2 cellular contexts compared by ENCODE assay signal in genomic region chr3:149659173-149659468, GRCh38.
TF ChIP-seq lines count a peak whose summit lies in the region.

No MANE protein-coding gene starts in this region.

TF ChIP-seq in SK-N-SH treated with all-trans-retinoic acid at 6 μM for 48 hours, 23 proteins besides CTCF, POLR2A, EP300 and RAD21 (continued from another document):
- no peak for TF ChIP-seq CREB5 (CRISPR knock-in tag; IDR thresholded peaks at IDR 0.05; ENCODE audit: low read depth)
- no peak for TF ChIP-seq ZFP3 (CRISPR knock-in tag; IDR thresholded peaks at IDR 0.05)
- no peak for TF ChIP-seq TSHZ2 (CRISPR knock-in tag; IDR thresholded peaks at IDR 0.05)
- no peak for TF ChIP-seq POU6F1 (CRISPR knock-in tag; IDR thresholded peaks at IDR 0.05; ENCODE audit: borderline replicate concordance, low read depth)
- no peak for TF ChIP-seq ARNTL (CRISPR knock-in tag; IDR thresholded peaks at IDR 0.05; ENCODE audit: borderline replicate concordance, low read depth)
- TF ChIP-seq CSRNP3 (CRISPR knock-in tag; IDR thresholded peaks at IDR 0.05), result no peak
- no peak for TF ChIP-seq ZNF70 (CRISPR knock-in tag; IDR thresholded peaks at IDR 0.05)
- no peak for TF ChIP-seq ISL1 (CRISPR knock-in tag; IDR thresholded peaks at IDR 0.05)
- no peak for TF ChIP-seq ZC3H10 (CRISPR knock-in tag; IDR thresholded peaks at IDR 0.05)
- no peak for TF ChIP-seq ZNF8 (CRISPR knock-in tag; IDR thresholded peaks at IDR 0.05)
- TF ChIP-seq PATZ1 (CRISPR knock-in tag; IDR thresholded peaks at IDR 0.05; ENCODE audit: borderline replicate concordance), result no peak
- TF ChIP-seq GLIS3 (CRISPR knock-in tag; IDR thresholded peaks at IDR 0.05), result no peak
TF ChIP-seq in SK-N-SH treated with all-trans-retinoic acid at 6 μM for 48 hours: peak in this region for 0.

TF ChIP-seq in HepG2, 621 proteins besides CTCF, POLR2A, EP300 and RAD21 (continued from another document):
- TF ChIP-seq TIGD3 (CRISPR knock-in tag; IDR thresholded peaks at IDR 0.05; ENCODE audit: borderline replicate concordance), result 0 out of 2 replicates have a peak, but pooled peaks have one; percentile 22
- no peak for TF ChIP-seq NRL (CRISPR knock-in tag; IDR thresholded peaks at IDR 0.05; ENCODE audit: borderline replicate concordance)
- TF ChIP-seq PATZ1 (CRISPR knock-in tag; IDR thresholded peaks at IDR 0.05), result no peak
- TF ChIP-seq ZNF121 (CRISPR knock-in tag; IDR thresholded peaks at IDR 0.05), result no peak
- TF ChIP-seq REST (IDR thresholded peaks at IDR 0.05; ENCODE audit: borderline replicate concordance in 1 of 2, low read depth in 1 of 2, low read length in 2 of 2), result no peak
- no peak for TF ChIP-seq PTBP1 (IDR thresholded peaks at IDR 0.05; ENCODE audit: low read depth, low read length, poor library complexity, severe bottlenecking)
- TF ChIP-seq HMGXB4 (CRISPR knock-in tag; IDR thresholded peaks at IDR 0.05; ENCODE audit: borderline replicate concordance in 1 of 2, low read depth in 1 of 2), result no peak
- TF ChIP-seq ZNF468 (CRISPR knock-in tag; IDR thresholded peaks at IDR 0.05), result no peak
- no peak for TF ChIP-seq ZNF558 (CRISPR knock-in tag; IDR thresholded peaks at IDR 0.05; ENCODE audit: borderline replicate concordance)
- no peak for TF ChIP-seq ZNF652 (CRISPR knock-in tag; IDR thresholded peaks at IDR 0.05; ENCODE audit: borderline replicate concordance, low read depth)
- TF ChIP-seq ZNF580 (CRISPR knock-in tag; IDR thresholded peaks at IDR 0.05; ENCODE audit: borderline replicate concordance, low read depth), result no peak
- TF ChIP-seq E2F1 (CRISPR knock-in tag; IDR thresholded peaks at IDR 0.05), result no peak
- TF ChIP-seq SIN3A (IDR thresholded peaks at IDR 0.05; ENCODE audit: borderline replicate concordance, low read depth, low read length), result no peak
- no peak for TF ChIP-seq ZNF883 (CRISPR knock-in tag; IDR thresholded peaks at IDR 0.05; ENCODE audit: not compliant biosample characterization)
TF ChIP-seq in HepG2: peak in this region for 2.
